ENCODE assay signal across 1 cellular context in the genomic region with DNA sequence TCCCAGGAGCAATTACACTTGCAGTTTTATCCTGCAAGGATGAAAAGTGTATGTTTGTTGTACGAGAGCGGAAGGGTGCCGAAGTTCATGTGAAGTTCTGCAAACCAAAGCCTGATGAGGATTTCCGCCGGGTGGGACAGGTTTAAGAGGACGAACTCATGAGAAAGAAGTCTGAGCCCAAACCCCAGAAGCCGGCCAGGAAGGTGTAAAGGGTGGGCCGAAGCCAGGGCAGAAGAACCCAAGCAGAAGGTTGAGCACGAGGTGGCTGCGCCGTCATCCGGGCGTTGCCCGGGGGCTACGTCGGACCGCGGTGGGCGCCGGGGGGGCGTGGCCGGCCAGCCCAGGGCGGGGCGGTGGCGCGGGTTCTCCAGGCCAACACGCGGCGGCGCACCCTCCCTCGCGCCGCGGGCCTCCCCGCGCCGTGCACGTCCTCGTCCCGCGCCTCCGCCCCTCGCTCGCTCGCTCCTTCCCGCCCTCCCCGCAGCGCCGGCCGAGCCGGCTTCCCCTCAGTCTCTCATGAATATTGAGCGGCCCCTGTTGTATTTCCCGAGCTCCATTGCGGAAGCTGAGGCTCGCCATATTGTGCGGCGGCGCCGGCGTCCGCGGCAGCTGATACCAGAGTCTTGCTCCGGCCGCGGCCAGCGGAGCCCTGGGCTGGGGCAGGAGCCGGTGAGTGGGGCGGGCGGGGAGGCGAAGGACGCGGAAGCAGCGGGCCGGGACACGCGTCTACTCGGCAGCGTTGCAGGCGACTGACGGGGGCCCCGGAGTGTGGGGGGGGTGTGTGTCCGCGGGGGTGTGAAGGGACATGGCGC.
TF ChIP-seq lines count a peak whose summit lies in the region.

Gene RNF2 (plus strand): TSS at position 578 of the 812 bp plus-strand sequence. CDS start 41,996 bp downstream, outside the sequence.

TF ChIP-seq in HCT116, 20 proteins besides CTCF, POLR2A, EP300 and RAD21:
- no peak for TF ChIP-seq SRF (IDR thresholded peaks at IDR 0.05; ENCODE audit: low read depth)
- TF ChIP-seq ZFX (IDR thresholded peaks at IDR 0.05) = peak; percentile 49; the same call in 1 of the 2 replicates
- TF ChIP-seq CEBPB (IDR thresholded peaks at IDR 0.05; ENCODE audit: low read depth) = no peak
- TF ChIP-seq SP1 (IDR thresholded peaks at IDR 0.05; ENCODE audit: low read depth) = no peak
- TF ChIP-seq CBX3 (IDR thresholded peaks at IDR 0.05; ENCODE audit: low read depth) = peak; percentile 49; the same call in 1 of the 2 replicates
- no peak for TF ChIP-seq EGR1 (IDR thresholded peaks at IDR 0.05; ENCODE audit: low read depth)
- TF ChIP-seq EZH2 (IDR thresholded peaks at IDR 0.05) = no peak
- TF ChIP-seq FOSL1 (IDR thresholded peaks at IDR 0.05; ENCODE audit: low read depth) = no peak
- TF ChIP-seq MAX (IDR thresholded peaks at IDR 0.05) = peak; percentile 87
- no peak for TF ChIP-seq ELF1 (IDR thresholded peaks at IDR 0.05; ENCODE audit: borderline replicate concordance, low read depth)
- TF ChIP-seq, protein P1, sequence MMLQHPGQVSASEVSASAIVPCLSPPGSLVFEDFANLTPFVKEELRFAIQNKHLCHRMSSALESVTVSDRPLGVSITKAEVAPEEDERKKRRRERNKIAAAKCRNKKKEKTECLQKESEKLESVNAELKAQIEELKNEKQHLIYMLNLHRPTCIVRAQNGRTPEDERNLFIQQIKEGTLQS (IDR thresholded peaks at IDR 0.05) = no peak
- peak; percentile 44 for TF ChIP-seq YY1 (IDR thresholded peaks at IDR 0.05; ENCODE audit: extremely low read depth, insufficient replicate concordance, low read depth, low read length)
- no peak for TF ChIP-seq JUND (IDR thresholded peaks at IDR 0.05)
- peak; percentile 70 for TF ChIP-seq POLR2AphosphoS5 (IDR thresholded peaks at IDR 0.05; ENCODE audit: low read depth, low read length)
TF ChIP-seq in HCT116: peak in this region for 5.
